In genomic region chr6:52146851-52147445, GRCh38 we compare ENCODE assay signal across 30 cellular contexts. TPM values are rescaled to one million over a fixed set of nuclear protein-coding genes. Genes with fewer than 3 reads are reported as not detected.
"Had no signal": no experiment of that assay in that cellular context is flagged by ENCODE, and none has a peak within 500 bp of the region (broad histone marks: within the 10 kb centered on the region; RNA-seq: fewer than 3 reads in every experiment).

No MANE protein-coding gene starts in this region.

- H3K27ac Mint-ChIP-seq: effector memory CD8-positive, alpha-beta T cell; naive B cell; natural killer cell treated with Interleukin-12 subunit alpha and Interleukin-12 subunit beta and Interleukin-15 and Interleukin-18, amount 100 ng/mL, for 72 hours; stimulated activated effector memory CD8-positive, alpha-beta T cell treated with anti-CD3 and anti-CD28 coated beads, Interleukin-12 subunit alpha, Interleukin-12 subunit beta, amount 100 ng/mL, for 72 hours had no signal

- H3K4me1 Mint-ChIP-seq: naive B cell, neural crest cell had no signal

- ATAC-seq: effector memory CD8-positive, alpha-beta T cell; gastrocnemius medialis; left ventricle myocardium superior; lower lobe of right lung; natural killer cell treated with Interleukin-12 subunit alpha and Interleukin-12 subunit beta and Interleukin-15 and Interleukin-18, amount 100 ng/mL, for 72 hours; stimulated activated effector memory CD8-positive, alpha-beta T cell treated with anti-CD3 and anti-CD28 coated beads, Interleukin-12 subunit alpha, Interleukin-12 subunit beta, amount 100 ng/mL, for 72 hours had no signal

- H3K4me3 ChIP-seq: coronary artery, gastrocnemius medialis, lower lobe of right lung, prostate gland, right atrium auricular region, sigmoid colon, stomach, thyroid gland, vagina had no signal

- H3K9me3 ChIP-seq: gastrocnemius medialis, lower lobe of right lung, prostate gland, right atrium auricular region, sigmoid colon, stomach, thyroid gland, vagina had no signal

- H3K4me1 ChIP-seq: lower lobe of right lung, prostate gland, right atrium auricular region, sigmoid colon, stomach, thyroid gland, vagina had no signal

- H3K36me3 Mint-ChIP-seq: naive B cell; natural killer cell treated with Interleukin-12 subunit alpha and Interleukin-12 subunit beta and Interleukin-15 and Interleukin-18, amount 100 ng/mL, for 72 hours; stimulated activated effector memory CD8-positive, alpha-beta T cell treated with anti-CD3 and anti-CD28 coated beads, Interleukin-12 subunit alpha, Interleukin-12 subunit beta, amount 100 ng/mL, for 72 hours had no signal

- H3K9me3 Mint-ChIP-seq: effector memory CD8-positive, alpha-beta T cell; natural killer cell treated with Interleukin-12 subunit alpha and Interleukin-12 subunit beta and Interleukin-15 and Interleukin-18, amount 100 ng/mL, for 72 hours; neural crest cell; stimulated activated effector memory CD8-positive, alpha-beta T cell treated with anti-CD3 and anti-CD28 coated beads, Interleukin-12 subunit alpha, Interleukin-12 subunit beta, amount 100 ng/mL, for 72 hours had no signal

- H3K4me3 Mint-ChIP-seq: effector memory CD8-positive, alpha-beta T cell; naive B cell; natural killer cell treated with Interleukin-12 subunit alpha and Interleukin-12 subunit beta and Interleukin-15 and Interleukin-18, amount 100 ng/mL, for 72 hours; neural crest cell; stimulated activated effector memory CD8-positive, alpha-beta T cell treated with anti-CD3 and anti-CD28 coated beads, Interleukin-12 subunit alpha, Interleukin-12 subunit beta, amount 100 ng/mL, for 72 hours had no signal

- DNase-seq: dermis blood vessel endothelial cell; effector memory CD8-positive, alpha-beta T cell; foreskin fibroblast; gastrocnemius medialis; head of caudate nucleus; left ventricle myocardium superior; lower lobe of right lung; naive B cell; sigmoid colon; stimulated activated CD4-positive, alpha-beta T cell treated with anti-CD3 and anti-CD28 coated beads, Interleukin-2, amount 100 ng/mL, for 24 hours; stimulated activated CD4-positive, alpha-beta T cell treated with anti-CD3 and anti-CD28 coated beads, Interleukin-4, amount 100 ng/mL, for 24 hours; stimulated activated naive CD4-positive, alpha-beta T cell treated with Interleukin-2 at 50 U/mL for 16 hours; stomach; thyroid gland; trophoblast cell had no signal

- H3K36me3 ChIP-seq: lower lobe of right lung, prostate gland, right atrium auricular region, sigmoid colon, stomach, thyroid gland, vagina had no signal

- H3K27me3 ChIP-seq: gastrocnemius medialis, right atrium auricular region, sigmoid colon, stomach, thyroid gland, vagina had no signal

- H3K27ac ChIP-seq: coronary artery, lower lobe of right lung, prostate gland, right atrium auricular region, sigmoid colon, stomach, thyroid gland, vagina had no signal

RNA-seq across cellular contexts. Expression of gene IL17A, which starts 39.2 kb away (rescaled TPM):
- total RNA-seq: dermis blood vessel endothelial cell, gastrocnemius medialis, glomerular endothelial cell, left ventricle myocardium superior, lower lobe of right lung, mononuclear cell, neural crest cell, osteocyte, prostate gland, right atrium auricular region, sigmoid colon, skeletal muscle tissue, stomach, subcutaneous adipose tissue, temporal lobe, thyroid gland, ureter, vagina had no signal
- polyA plus RNA-seq: keratinocyte had no signal

RNA-seq across cellular contexts. Expression of gene PKHD1, which starts 59.5 kb away (rescaled TPM):
- total RNA-seq: left ventricle myocardium superior; natural killer cell treated with Interleukin-12 subunit alpha and Interleukin-12 subunit beta and Interleukin-15 and Interleukin-18, amount 100 ng/mL, for 72 hours; osteocyte; right atrium auricular region had no signal
